In the genomic region with DNA sequence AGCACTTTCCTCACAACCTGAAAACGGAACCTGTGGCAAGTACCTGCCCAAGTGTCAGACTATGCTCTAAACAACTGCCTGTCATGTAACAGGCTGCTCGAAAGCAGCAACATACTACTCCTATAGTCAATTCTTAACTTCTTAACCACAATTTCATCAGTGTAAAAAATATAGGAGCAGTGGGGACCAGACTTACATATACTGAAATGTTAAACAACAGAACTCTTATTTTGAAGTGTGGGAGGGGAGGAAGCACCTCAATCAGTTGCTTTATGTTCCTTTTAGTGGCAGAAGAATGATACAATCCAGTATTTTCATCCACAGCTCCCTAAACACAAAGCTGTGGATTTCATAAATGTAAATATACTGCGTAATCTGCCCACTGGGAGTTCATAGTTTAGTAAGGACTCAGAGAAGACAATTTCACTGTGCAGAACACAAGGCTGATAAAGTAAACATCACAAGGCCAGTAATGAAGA, we compare ENCODE assay signal across 20 cellular contexts. TPM values are rescaled to one million over a fixed set of nuclear protein-coding genes. Genes with fewer than 3 reads are reported as not detected.
DNase-seq lines count a peak whose midpoint lies in the region; ATAC-seq and TF ChIP-seq lines count a peak whose summit lies in the region.
"Had no signal": no experiment of that assay in that cellular context is flagged by ENCODE, and none has a peak within 500 bp of the region (broad histone marks: within the 10 kb centered on the region; RNA-seq: fewer than 3 reads in every experiment).

No MANE protein-coding gene starts in this region.

- DNase-seq in adipocyte (ENCODE audit: low read depth), result peak; percentile 69
- DNase-seq in iris pigment epithelial cell (ENCODE audit: low read depth), result peak; percentile 85
- no peak for DNase-seq in mesendoderm
- no peak for DNase-seq in stimulated activated CD4-positive, alpha-beta T cell treated with anti-CD3 and anti-CD28 coated beads, Interleukin-4, amount 100 ng/mL, for 1 hour
- no peak for DNase-seq in T-helper 2 cell treated with Interferon-gamma antibody and Interleukin-4, amounts not matched to agents 5 μg/mL and 100 μg/mL, for 36 hours (ENCODE audit: low spot score)
- DNase-seq in lower lobe of right lung, result no peak
- DNase-seq: 8988T; activated T-cell treated with anti-CD3 and anti-CD28 coated beads for 4 hours; CD4-positive, alpha-beta memory T cell; cerebellar nuclear complex; EL; left ventricle myocardium inferior; NCI-H1092; NCI-H510A treated with DMSO at 0.1 percent for 48 hours; stimulated activated naive CD8-positive, alpha-beta T cell treated with anti-CD3 and anti-CD28 coated beads, Interleukin-15, amount 100 ng/mL, for 72 hours; T-cell had no signal

- no peak overlapping the region for H4K8ac ChIP-seq in mesendoderm (ENCODE audit: low read depth, low read length)

- no peak overlapping the region for H2BK15ac ChIP-seq in mesendoderm (replicated peaks; ENCODE audit: low read depth)

- no peaks in the 10 kb centered on the region for H3K36me3 Mint-ChIP-seq in T-helper 2 cell treated with Interferon-gamma antibody and Interleukin-4, amounts not matched to agents 5 μg/mL and 100 μg/mL, for 36 hours (ENCODE audit: low read depth)
- H3K36me3 Mint-ChIP-seq: activated naive CD4-positive, alpha-beta T cell treated with anti-CD3 and anti-CD28 coated beads, Interleukin-2, amount 50 U/mL, for 72 hours; CD4-positive, alpha-beta memory T cell; T-cell had no signal

- no peak overlapping the region for H3K4ac ChIP-seq in mesendoderm (ENCODE audit: low read depth, low read length)

- H2AK5ac ChIP-seq in mesendoderm (ENCODE audit: low read length), result no peak overlapping the region

- no peak overlapping the region for H3K4me2 ChIP-seq in mesendoderm (ENCODE audit: low read length)

- WGBS in mesendoderm (ENCODE audit: extremely low coverage, insufficient coverage, low lambda C conversion rate), result no CpG with 5 or more reads among the region's 3 CpGs

- H3K36me3 ChIP-seq in ACC112 (ENCODE audit: insufficient read depth, low read length) (peaks cover 19% of the 10 kb centered on the region), adipocyte (ENCODE audit: control insufficient read depth, insufficient read depth, low read length, severe bottlenecking) (peaks cover 30% of the 10 kb centered on the region), mesendoderm (ENCODE audit: control insufficient read depth, insufficient read depth, low read length) (peaks cover 2% of the 10 kb centered on the region), lower lobe of right lung (peaks cover 20% of the 10 kb centered on the region)

- H2BK5ac ChIP-seq in mesendoderm (ENCODE audit: low read length), result no peak overlapping the region

- H3K27me3 Mint-ChIP-seq in T-helper 2 cell treated with Interferon-gamma antibody and Interleukin-4, amounts not matched to agents 5 μg/mL and 100 μg/mL, for 36 hours (ENCODE audit: low read depth), result no peaks in the 10 kb centered on the region
- H3K27me3 Mint-ChIP-seq: stimulated activated naive CD8-positive, alpha-beta T cell treated with anti-CD3 and anti-CD28 coated beads, Interleukin-15, amount 100 ng/mL, for 72 hours had no signal

- H3K27ac Mint-ChIP-seq in T-helper 2 cell treated with Interferon-gamma antibody and Interleukin-4, amounts not matched to agents 5 μg/mL and 100 μg/mL, for 36 hours, result no peak overlapping the region
- H3K27ac Mint-ChIP-seq: activated naive CD4-positive, alpha-beta T cell treated with anti-CD3 and anti-CD28 coated beads, Interleukin-2, amount 50 U/mL, for 72 hours; CD4-positive, alpha-beta memory T cell; stimulated activated naive CD8-positive, alpha-beta T cell treated with anti-CD3 and anti-CD28 coated beads, Interleukin-15, amount 100 ng/mL, for 72 hours; T-cell had no signal

- H3K4me1 ChIP-seq in ACC112 (ENCODE audit: control insufficient read depth, insufficient read depth, low read length, unreplicated experiment), result peaks cover 11% of the 10 kb centered on the region
- peaks cover 23% of the 10 kb centered on the region for H3K4me1 ChIP-seq in adipocyte (ENCODE audit: control insufficient read depth, insufficient read depth, low read length)
- no peaks in the 10 kb centered on the region for H3K4me1 ChIP-seq in mesendoderm (ENCODE audit: control insufficient read depth, low read depth, low read length)
- no peaks in the 10 kb centered on the region for H3K4me1 ChIP-seq in lower lobe of right lung

- H3K23ac ChIP-seq in mesendoderm (ENCODE audit: low read length), result no peak overlapping the region

- H3K18ac ChIP-seq in mesendoderm (ENCODE audit: low read length), result no peak overlapping the region

- H2AFZ ChIP-seq in ACC112 (ENCODE audit: low read length, unreplicated experiment), result no peak overlapping the region

- H3K4me3 ChIP-seq in ACC112 (ENCODE audit: low read depth, low read length) (no peak overlapping the region), adipocyte (ENCODE audit: low read length) (no peak overlapping the region), mesendoderm (ENCODE audit: low read length) (no peak overlapping the region), lower lobe of right lung (no peak overlapping the region)
- H3K4me3 ChIP-seq: left ventricle myocardium inferior had no signal

- H3K9me3 Mint-ChIP-seq in T-helper 2 cell treated with Interferon-gamma antibody and Interleukin-4, amounts not matched to agents 5 μg/mL and 100 μg/mL, for 36 hours, result no peaks in the 10 kb centered on the region
- H3K9me3 Mint-ChIP-seq: activated naive CD4-positive, alpha-beta T cell treated with anti-CD3 and anti-CD28 coated beads, Interleukin-2, amount 50 U/mL, for 72 hours; stimulated activated naive CD8-positive, alpha-beta T cell treated with anti-CD3 and anti-CD28 coated beads, Interleukin-15, amount 100 ng/mL, for 72 hours; T-cell had no signal

- H3K27me3 ChIP-seq in ACC112 (ENCODE audit: insufficient read depth, low read length) (no peaks in the 10 kb centered on the region), adipocyte (replicated peaks; ENCODE audit: control insufficient read depth, insufficient read depth, low read length) (no peaks in the 10 kb centered on the region), mesendoderm (ENCODE audit: insufficient read depth, low read length, poor library complexity) (no peaks in the 10 kb centered on the region), lower lobe of right lung (ENCODE audit: low read depth) (no peaks in the 10 kb centered on the region)

- no peaks in the 10 kb centered on the region for H3K79me1 ChIP-seq in mesendoderm (ENCODE audit: low read length)

- intact Hi-C loops in lower lobe of right lung (cut with DNase I), result no loop called here

- no peak for TF ChIP-seq CTCF in lower lobe of right lung (IDR thresholded peaks at IDR 0.05)

- no peak overlapping the region for H3K4me3 Mint-ChIP-seq in T-helper 2 cell treated with Interferon-gamma antibody and Interleukin-4, amounts not matched to agents 5 μg/mL and 100 μg/mL, for 36 hours
- H3K4me3 Mint-ChIP-seq: CD4-positive, alpha-beta memory T cell; stimulated activated naive CD8-positive, alpha-beta T cell treated with anti-CD3 and anti-CD28 coated beads, Interleukin-15, amount 100 ng/mL, for 72 hours; T-cell had no signal

- H3K27ac ChIP-seq in ACC112 (ENCODE audit: low read depth, low read length), result peak overlapping the region; percentile 33
- H3K27ac ChIP-seq in mesendoderm (ENCODE audit: low read depth, low read length), result no peak overlapping the region
- no peak overlapping the region for H3K27ac ChIP-seq in lower lobe of right lung
- H3K27ac ChIP-seq: left ventricle myocardium inferior had no signal

- H3K4me1 Mint-ChIP-seq in T-helper 2 cell treated with Interferon-gamma antibody and Interleukin-4, amounts not matched to agents 5 μg/mL and 100 μg/mL, for 36 hours (ENCODE audit: low read depth), result no peaks in the 10 kb centered on the region
- H3K4me1 Mint-ChIP-seq: CD4-positive, alpha-beta memory T cell; stimulated activated naive CD8-positive, alpha-beta T cell treated with anti-CD3 and anti-CD28 coated beads, Interleukin-15, amount 100 ng/mL, for 72 hours; T-cell had no signal

- H3K79me2 ChIP-seq in ACC112 (ENCODE audit: control insufficient read depth, insufficient read depth, low read length, unreplicated experiment) (peaks cover 4% of the 10 kb centered on the region), mesendoderm (ENCODE audit: control insufficient read depth, insufficient read depth, low read length) (no peaks in the 10 kb centered on the region)

- ATAC-seq in GM21529 (IDR thresholded peaks at IDR 0.05; ENCODE audit: unreplicated experiment) (peak; percentile 62), lower lobe of right lung (no peak)
- ATAC-seq: Panc1; stimulated activated naive CD8-positive, alpha-beta T cell treated with anti-CD3 and anti-CD28 coated beads, Interleukin-15, amount 100 ng/mL, for 72 hours; T-cell had no signal

- no peak overlapping the region for H3K56ac ChIP-seq in mesendoderm (ENCODE audit: low read length)

- H3K9me3 ChIP-seq in adipocyte (ENCODE audit: control insufficient read depth, low read length) (no peaks in the 10 kb centered on the region), lower lobe of right lung (no peaks in the 10 kb centered on the region)
- H3K9me3 ChIP-seq: left ventricle myocardium inferior had no signal

- H3K9ac ChIP-seq in adipocyte (ENCODE audit: low read length) (no peak overlapping the region), mesendoderm (ENCODE audit: low read length) (no peak overlapping the region)

- H2BK120ac ChIP-seq in mesendoderm (ENCODE audit: low read depth, low read length), result no peak overlapping the region

- no peak overlapping the region for H4K5ac ChIP-seq in mesendoderm (ENCODE audit: low read length)

RNA-seq across cellular contexts. Expression of a gene that starts 44.2 kb away (rescaled TPM):
- polyA plus RNA-seq in mesendoderm (2013, experiment 1 of 2), result 136 TPM
- 138 TPM for polyA plus RNA-seq in mesendoderm (2013, experiment 2 of 2)
- total RNA-seq in lower lobe of right lung, result 85.2 TPM
- total RNA-seq: activated naive CD4-positive, alpha-beta T cell treated with anti-CD3 and anti-CD28 coated beads, Interleukin-2, amount 50 U/mL, for 72 hours; CD4-positive, alpha-beta memory T cell had no signal
- polyA plus RNA-seq: CD4-positive, alpha-beta memory T cell had no signal

Comparison
In these comparisons a context has a peak if more than half of its experiments do, and no peak if none do; other contexts are left out.
1. DNase-seq: peak in adipocyte (single experiment) and iris pigment epithelial cell (single experiment); none in mesendoderm (single experiment), stimulated activated CD4-positive, alpha-beta T cell treated with anti-CD3 and anti-CD28 coated beads, Interleukin-4, amount 100 ng/mL, for 1 hour (single experiment), T-helper 2 cell treated with Interferon-gamma antibody and Interleukin-4, amounts not matched to agents 5 μg/mL and 100 μg/mL, for 36 hours (single experiment) and lower lobe of right lung (single experiment).